In the genomic region with DNA sequence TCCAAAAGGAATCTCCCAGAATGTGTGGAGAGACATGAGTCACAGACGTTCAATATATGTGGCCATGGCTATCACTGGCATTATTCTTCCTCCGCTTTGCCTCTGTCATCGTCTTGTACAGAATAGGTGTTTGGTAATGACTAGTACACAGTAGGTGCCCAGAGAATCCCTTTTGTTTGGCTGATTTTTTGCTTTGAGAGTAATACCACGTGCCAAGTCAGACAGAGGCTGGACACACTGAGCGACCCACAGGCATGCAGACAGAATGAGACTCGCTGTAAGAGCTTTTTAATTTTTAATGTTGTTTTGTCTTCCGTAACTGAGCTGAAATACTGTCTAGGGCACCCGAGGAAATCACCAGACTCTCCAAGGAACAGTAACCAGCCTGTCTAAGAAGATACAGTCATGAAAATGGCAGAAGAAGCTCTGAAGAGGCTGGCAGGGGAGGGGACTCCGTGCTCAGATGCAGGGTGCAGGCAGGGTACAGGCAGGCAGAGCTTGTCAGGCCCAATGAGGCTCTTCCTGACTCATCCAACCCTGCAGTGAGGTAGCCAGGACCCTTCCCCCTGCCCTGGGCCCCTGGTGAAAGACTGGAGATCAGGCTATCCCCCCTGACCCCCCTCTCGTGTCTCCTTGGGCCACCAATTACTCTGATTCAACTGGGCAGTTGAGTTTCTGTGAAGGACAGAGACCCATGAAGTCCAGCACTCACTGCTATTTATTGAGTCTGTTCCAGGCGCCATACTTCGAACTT, we compare ENCODE assay signal across 14 cellular contexts.
"Had no signal": no experiment of that assay in that cellular context is flagged by ENCODE, and none has a peak within 500 bp of the region (broad histone marks: within the 10 kb centered on the region; RNA-seq: fewer than 3 reads in every experiment).

No MANE protein-coding gene starts in this region.

- DNase-seq: activated B cell treated with CpG ODN at 0.5 μM for 24 hours; activated CD4-positive, alpha-beta T cell treated with anti-CD3 and anti-CD28 coated beads, Interleukin-2, amount 10 ng/mL, durations not matched to agents 24 days and 14 days; brain microvascular endothelial cell; cerebellar nuclear complex; foreskin keratinocyte; left ventricle myocardium superior; stimulated activated CD4-positive, alpha-beta T cell treated with anti-CD3 and anti-CD28 coated beads, Interleukin-2, amount 100 ng/mL, for 24 hours; stimulated activated naive B cell treated with anti-CD40 and anti-IgM and Interleukin-4, amounts not matched to agents 10 μg/mL and 1 μg/mL and 100 μg/mL, for 72 hours; T-helper 17 cell; trophoblast cell had no signal

- H3K4me1 Mint-ChIP-seq: activated B cell treated with CpG ODN at 0.5 μM for 24 hours; activated CD4-positive, alpha-beta T cell treated with anti-CD3 and anti-CD28 coated beads, Interleukin-2, amount 10 ng/mL, durations not matched to agents 24 days and 14 days; stimulated activated naive B cell treated with anti-CD40 and anti-IgM and Interleukin-4, amounts not matched to agents 10 μg/mL and 1 μg/mL and 100 μg/mL, for 72 hours had no signal

- H3K4me3 Mint-ChIP-seq: activated B cell treated with CpG ODN at 0.5 μM for 24 hours; activated CD4-positive, alpha-beta T cell treated with anti-CD3 and anti-CD28 coated beads, Interleukin-2, amount 10 ng/mL, durations not matched to agents 24 days and 14 days; activated naive CD4-positive, alpha-beta T cell treated with anti-CD3 and anti-CD28 coated beads, Interleukin-2, amount 50 U/mL, for 24 hours; stimulated activated naive B cell treated with anti-CD40 and anti-IgM and Interleukin-4, amounts not matched to agents 10 μg/mL and 1 μg/mL and 100 μg/mL, for 72 hours; T-helper 17 cell had no signal

- H3K36me3 Mint-ChIP-seq: activated naive CD4-positive, alpha-beta T cell treated with anti-CD3 and anti-CD28 coated beads, Interleukin-2, amount 50 U/mL, for 24 hours; stimulated activated naive B cell treated with anti-CD40 and anti-IgM and Interleukin-4, amounts not matched to agents 10 μg/mL and 1 μg/mL and 100 μg/mL, for 72 hours had no signal

- ATAC-seq: foreskin keratinocyte; heart right ventricle; left ventricle myocardium superior; sciatic nerve; stimulated activated naive B cell treated with anti-CD40 and anti-IgM and Interleukin-4, amounts not matched to agents 10 μg/mL and 1 μg/mL and 100 μg/mL, for 72 hours; T-helper 17 cell had no signal

- H3K27ac Mint-ChIP-seq: activated B cell treated with CpG ODN at 0.5 μM for 24 hours; activated CD4-positive, alpha-beta T cell treated with anti-CD3 and anti-CD28 coated beads, Interleukin-2, amount 10 ng/mL, durations not matched to agents 24 days and 14 days; activated naive CD4-positive, alpha-beta T cell treated with anti-CD3 and anti-CD28 coated beads, Interleukin-2, amount 50 U/mL, for 24 hours; activated T-helper 2 cell treated with anti-CD3 and anti-CD28 coated beads, Interferon-gamma antibody, Interleukin-2, Interleukin-4, amounts not matched to agents 10 μg/mL and 5 μg/mL and 100 μg/mL, durations not matched to agents 14 hours and 24 hours and 36 hours; stimulated activated naive B cell treated with anti-CD40 and anti-IgM and Interleukin-4, amounts not matched to agents 10 μg/mL and 1 μg/mL and 100 μg/mL, for 72 hours; T-helper 17 cell had no signal

- H3K27me3 Mint-ChIP-seq: activated B cell treated with CpG ODN at 0.5 μM for 24 hours; activated naive CD4-positive, alpha-beta T cell treated with anti-CD3 and anti-CD28 coated beads, Interleukin-2, amount 50 U/mL, for 24 hours; stimulated activated naive B cell treated with anti-CD40 and anti-IgM and Interleukin-4, amounts not matched to agents 10 μg/mL and 1 μg/mL and 100 μg/mL, for 72 hours; T-helper 17 cell had no signal

- H3K9me3 Mint-ChIP-seq: activated B cell treated with CpG ODN at 0.5 μM for 24 hours; activated CD4-positive, alpha-beta T cell treated with anti-CD3 and anti-CD28 coated beads, Interleukin-2, amount 10 ng/mL, durations not matched to agents 24 days and 14 days; activated naive CD4-positive, alpha-beta T cell treated with anti-CD3 and anti-CD28 coated beads, Interleukin-2, amount 50 U/mL, for 24 hours; activated T-helper 2 cell treated with anti-CD3 and anti-CD28 coated beads, Interferon-gamma antibody, Interleukin-2, Interleukin-4, amounts not matched to agents 10 μg/mL and 5 μg/mL and 100 μg/mL, durations not matched to agents 14 hours and 24 hours and 36 hours; stimulated activated naive B cell treated with anti-CD40 and anti-IgM and Interleukin-4, amounts not matched to agents 10 μg/mL and 1 μg/mL and 100 μg/mL, for 72 hours had no signal
